ENCODE assay signal across 8 cellular contexts in genomic region chr4:73257242-73257994, GRCh38. TPM values are rescaled to one million over a fixed set of nuclear protein-coding genes. Genes with fewer than 3 reads are reported as not detected.
DNase-seq lines count a peak whose midpoint lies in the region; ATAC-seq, FAIRE-seq and TF ChIP-seq lines count a peak whose summit lies in the region.

No MANE protein-coding gene starts in this region.

- peaks cover 28% of the 10 kb centered on the region; the same call in 1 of the 2 replicates for H3K79me2 ChIP-seq in H9 (ENCODE audit: insufficient read depth, low read length)
- peaks cover 73% of the 10 kb centered on the region for H3K79me2 ChIP-seq in SU-DHL-6 (ENCODE audit: insufficient read depth, low read length)

- no peak overlapping the region for H4K5ac ChIP-seq in H9 (ENCODE audit: insufficient read length, low read depth, low read length)

- H3K27ac ChIP-seq in H9 (ENCODE audit: insufficient read length, low read depth, low read length): no peak overlapping the region
- peak overlapping the region; percentile 69; the same call in 1 of the 2 replicates for H3K27ac ChIP-seq in SU-DHL-6 (ENCODE audit: low read depth, low read length)
- H3K27ac ChIP-seq in prostate gland: peak overlapping the region; percentile 99

- H4K91ac ChIP-seq in H9 (ENCODE audit: insufficient read length, low read depth, low read length): no peak overlapping the region

- H3K4me3 ChIP-seq in SU-DHL-6 (ENCODE audit: insufficient read depth, low read length, poor library complexity, severe bottlenecking): peak overlapping the region; percentile 89
- peak overlapping the region; percentile 83 to 91 for H3K4me3 ChIP-seq in prostate gland

- peak; percentile 10 for TF ChIP-seq POLR2A in prostate gland (IDR thresholded peaks at IDR 0.05)

- H2AK5ac ChIP-seq in H9 (ENCODE audit: insufficient read length, low read length): no peak overlapping the region

- H4K20me1 ChIP-seq in H9 (ENCODE audit: control insufficient read depth, insufficient read depth, insufficient read length) (no peaks in the 10 kb centered on the region), SU-DHL-6 (ENCODE audit: low read depth, low read length) (peaks cover 18% of the 10 kb centered on the region)

- H3K27me3 Mint-ChIP-seq in H9 (ENCODE audit: low read depth): no peaks in the 10 kb centered on the region

- H3F3A ChIP-seq in SU-DHL-6 (ENCODE audit: insufficient read depth): no peaks in the 10 kb centered on the region

- H3K23me2 ChIP-seq in H9 (ENCODE audit: insufficient read length, low read depth, low read length, poor library complexity, severe bottlenecking): peaks cover 8% of the 10 kb centered on the region

- no peak overlapping the region for H3K23ac ChIP-seq in H9 (ENCODE audit: insufficient read length, low read depth, low read length)

- H3K4me2 ChIP-seq in H9 (ENCODE audit: insufficient read depth, insufficient read length, low read length): peak overlapping the region; percentile 45
- peak overlapping the region; percentile 79 for H3K4me2 ChIP-seq in SU-DHL-6 (ENCODE audit: low read depth, low read length, poor library complexity, severe bottlenecking)

- H2BK120ac ChIP-seq in H9 (ENCODE audit: low read depth, low read length, poor library complexity, severe bottlenecking): no peak overlapping the region

- no peaks in the 10 kb centered on the region for H3K27me3 ChIP-seq in H9 (ENCODE audit: insufficient read depth, low read length)
- H3K27me3 ChIP-seq in SU-DHL-6 (ENCODE audit: low read length): no peaks in the 10 kb centered on the region
- H3K27me3 ChIP-seq in prostate gland (replicated peaks; ENCODE audit: insufficient read depth): no peaks in the 10 kb centered on the region

- H3K9me3 ChIP-seq in H9 (ENCODE audit: control insufficient read depth, low read depth, low read length): no peaks in the 10 kb centered on the region
- H3K9me3 ChIP-seq in SU-DHL-6 (ENCODE audit: insufficient read depth, low read length): no peaks in the 10 kb centered on the region
- no peaks in the 10 kb centered on the region for H3K9me3 ChIP-seq in prostate gland

- peak overlapping the region; percentile 100 for H3K4me3 Mint-ChIP-seq in H9

- no peak overlapping the region for H2AFZ ChIP-seq in H9 (ENCODE audit: low read length)
- H2AFZ ChIP-seq in SU-DHL-6 (ENCODE audit: low read depth, low read length, severe bottlenecking): no peak overlapping the region

- no peak overlapping the region for H3K56ac ChIP-seq in H9 (ENCODE audit: insufficient read length, low read depth, low read length)

- WGBS in H9 (ENCODE audit: extremely low coverage, insufficient read length, low lambda C conversion rate): no CpG with 5 or more reads among the region's 16 CpGs
- 1% methylated on average over 16 of the region's 16 CpGs for WGBS in prostate gland

- peaks cover 23 to 35% of the 10 kb centered on the region in 2 experiments for H3K4me1 Mint-ChIP-seq in H9

- DNase-seq in D341Med (ENCODE audit: low spot score) (peak; percentile 67), H9 (peak; percentile 44), NCI-H1105 treated with DMSO at 0.1 percent for 48 hours (lab: John Stamatoyannopoulos, UW) (peak; percentile 38), amniotic stem cell (lab: John Stamatoyannopoulos, UW) (peak; percentile 79), left ventricle myocardium superior (peak; percentile 76), prostate gland (ENCODE audit: low spot score) (peak; percentile 82), urothelium cell line (ENCODE audit: low spot score) (peak; percentile 59)

- no peak overlapping the region for H2BK15ac ChIP-seq in H9 (ENCODE audit: low read depth, low read length)

- H2BK20ac ChIP-seq in H9 (ENCODE audit: low read depth, low read length, poor library complexity, severe bottlenecking): no peak overlapping the region

- no peak overlapping the region for H4K8ac ChIP-seq in H9 (replicated peaks; ENCODE audit: insufficient read length, low read depth, low read length)

- H3K27ac Mint-ChIP-seq in H9: peak overlapping the region; percentile 97 to 100 (median 99)

- H3K9me3 Mint-ChIP-seq in H9: peaks cover 0 to 5% of the 10 kb centered on the region in 2 experiments; a peak in 3 of 5 replicates

- H3K9ac ChIP-seq in H9 (ENCODE audit: extremely low read depth, insufficient read length, low read length) (peak overlapping the region; percentile 97), SU-DHL-6 (ENCODE audit: low read length) (peak overlapping the region; percentile 82)

- no peaks in the 10 kb centered on the region for H3K79me1 ChIP-seq in H9 (ENCODE audit: insufficient read depth, low read depth, low read length, poor library complexity, severe bottlenecking)

- H3K36me3 ChIP-seq in SU-DHL-6 (ENCODE audit: low read length): peaks cover 6% of the 10 kb centered on the region; the same call in 1 of the 2 replicates
- no peaks in the 10 kb centered on the region for H3K36me3 ChIP-seq in prostate gland

- peaks cover 9 to 27% (median 22%) of the 10 kb centered on the region in 3 experiments for H3K36me3 Mint-ChIP-seq in H9 (ENCODE audit: insufficient read depth in 1 of 3, low read depth in 3 of 3)

- FAIRE-seq in urothelium cell line (lab: Jason Lieb, UNC): no peak

- intact Hi-C loops in left ventricle myocardium superior (cut with micrococcal nuclease) (loop anchor here (5.0 to 10.0 kb wide), 2 partner anchors 133 to 190 kb away; partner anchors contain the start of gene COX18), prostate gland (cut with DNase I) (loop anchor here (10.0 kb wide), 1 partner anchor 133 kb away; no protein-coding TSS in a partner anchor)

- TF ChIP-seq CTCF in H9 (conservative IDR thresholded peaks at IDR 0.05) (peak; percentile 70), SU-DHL-6 (IDR thresholded peaks at IDR 0.05; ENCODE audit: insufficient read depth, low read length, poor library complexity, severe bottlenecking) (peak; percentile 20), prostate gland (IDR thresholded peaks at IDR 0.05) (peak; percentile 29 to 90 (median 80))

- H3T11ph ChIP-seq in H9 (ENCODE audit: low read length): no peak overlapping the region

- H3K14ac ChIP-seq in H9 (ENCODE audit: insufficient read depth, low read length): no peak overlapping the region

- H3K18ac ChIP-seq in H9 (ENCODE audit: insufficient read length, low read depth, low read length): no peak overlapping the region

- no peak overlapping the region for H2BK5ac ChIP-seq in H9 (ENCODE audit: insufficient read length, low read length)

- no peak overlapping the region for H2BK12ac ChIP-seq in H9 (ENCODE audit: insufficient read length, low read depth, low read length)

- ATAC-seq in left ventricle myocardium superior: peak; percentile 64

- H3K4ac ChIP-seq in H9 (ENCODE audit: low read depth, low read length): no peak overlapping the region

- no peaks in the 10 kb centered on the region for H3K9me2 ChIP-seq in SU-DHL-6 (replicated peaks; ENCODE audit: insufficient read depth, low read length)

- H3K4me1 ChIP-seq in H9 (ENCODE audit: insufficient read depth, low read length) (no peaks in the 10 kb centered on the region), prostate gland (replicated peaks) (no peaks in the 10 kb centered on the region)

RNA-seq across cellular contexts. Expression of gene ANKRD17, which starts 1.2 kb away (rescaled TPM):
- total RNA-seq in H9 (2021) (79.8 and 82.4 TPM in 2 replicates), left ventricle myocardium superior (53.3 TPM), prostate gland (10 to 100 TPM; 63.3 to 65.0 TPM)

Comparison
In these comparisons a context has a peak if more than half of its experiments do, and no peak if none do; other contexts are left out.
1. CTCF ChIP-seq: peak in every context shown above with its lines; median percentile 80 in prostate gland; 70 in H9; 20 in SU-DHL-6.